1 cellular context compared by ENCODE assay signal in the genomic region with DNA sequence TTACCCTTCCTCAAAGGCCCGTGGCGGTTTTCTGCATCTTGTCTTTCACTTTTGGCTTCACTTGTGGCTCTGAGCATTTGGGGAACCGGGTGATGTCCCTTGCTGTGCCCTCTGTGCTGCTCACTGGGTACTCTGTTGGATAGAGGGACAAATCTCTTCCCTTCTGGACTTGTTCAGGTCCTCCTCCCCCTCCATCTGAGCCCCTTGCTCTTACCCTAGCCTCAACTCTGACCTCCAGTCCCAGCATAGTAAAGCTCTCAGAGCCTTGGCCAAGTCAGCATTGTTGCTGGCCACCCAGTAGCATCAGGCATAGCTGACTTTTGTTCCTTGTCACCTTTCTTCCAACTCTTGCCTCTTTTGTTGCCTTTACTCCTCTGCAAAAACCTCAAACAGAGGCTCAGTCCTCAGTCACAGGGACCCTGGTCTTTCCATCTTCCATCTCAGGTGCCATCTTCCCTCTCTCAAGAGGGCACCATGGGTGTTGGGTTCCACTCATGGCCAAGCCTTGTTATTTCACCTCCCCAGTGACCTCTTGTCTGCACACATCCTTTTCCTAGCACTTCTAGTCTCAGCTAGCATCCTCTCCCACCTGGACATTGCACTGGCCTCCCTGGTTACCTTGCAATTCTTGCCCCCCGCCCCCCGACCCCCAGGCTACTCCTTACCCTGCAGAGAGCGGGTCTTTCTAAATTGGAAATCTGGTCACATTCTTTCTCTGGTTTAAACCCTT.
TF ChIP-seq lines count a peak whose summit lies in the region.

No MANE protein-coding gene starts in this region.

TF ChIP-seq in K562, 482 proteins besides CTCF, POLR2A, EP300 and RAD21 (continued from another document):
- TF ChIP-seq ESRRA (IDR thresholded peaks at IDR 0.05; ENCODE audit: borderline replicate concordance, low read depth): 0 out of 2 replicates have a peak, but pooled peaks have one; percentile 11
- TF ChIP-seq PHF20 (IDR thresholded peaks at IDR 0.05; ENCODE audit: partially characterized antibody): peak; percentile 9
- TF ChIP-seq PRPF4 (IDR thresholded peaks at IDR 0.05; ENCODE audit: insufficient read depth, low read depth, low read length, poor library complexity, severe bottlenecking): no peak
- no peak for TF ChIP-seq CC2D1A (IDR thresholded peaks at IDR 0.05)
- TF ChIP-seq, protein P1, sequence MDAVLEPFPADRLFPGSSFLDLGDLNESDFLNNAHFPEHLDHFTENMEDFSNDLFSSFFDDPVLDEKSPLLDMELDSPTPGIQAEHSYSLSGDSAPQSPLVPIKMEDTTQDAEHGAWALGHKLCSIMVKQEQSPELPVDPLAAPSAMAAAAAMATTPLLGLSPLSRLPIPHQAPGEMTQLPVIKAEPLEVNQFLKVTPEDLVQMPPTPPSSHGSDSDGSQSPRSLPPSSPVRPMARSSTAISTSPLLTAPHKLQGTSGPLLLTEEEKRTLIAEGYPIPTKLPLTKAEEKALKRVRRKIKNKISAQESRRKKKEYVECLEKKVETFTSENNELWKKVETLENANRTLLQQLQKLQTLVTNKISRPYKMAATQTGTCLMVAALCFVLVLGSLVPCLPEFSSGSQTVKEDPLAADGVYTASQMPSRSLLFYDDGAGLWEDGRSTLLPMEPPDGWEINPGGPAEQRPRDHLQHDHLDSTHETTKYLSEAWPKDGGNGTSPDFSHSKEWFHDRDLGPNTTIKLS (IDR thresholded peaks at IDR 0.05; ENCODE audit: borderline replicate concordance, low read depth): no peak
- no peak for TF ChIP-seq ZBTB1 (CRISPR knock-in tag; IDR thresholded peaks at IDR 0.05; ENCODE audit: borderline replicate concordance, low read depth)
- TF ChIP-seq CUX1 (CRISPR knock-in tag; IDR thresholded peaks at IDR 0.05): no peak
- TF ChIP-seq HDGF (IDR thresholded peaks at IDR 0.05): 0 out of 2 replicates have a peak, but pooled peaks have one; percentile 35
- TF ChIP-seq IFI16 (CRISPR knock-in tag; IDR thresholded peaks at IDR 0.05): no peak
